22 cellular contexts compared by ENCODE assay signal in the genomic region with DNA sequence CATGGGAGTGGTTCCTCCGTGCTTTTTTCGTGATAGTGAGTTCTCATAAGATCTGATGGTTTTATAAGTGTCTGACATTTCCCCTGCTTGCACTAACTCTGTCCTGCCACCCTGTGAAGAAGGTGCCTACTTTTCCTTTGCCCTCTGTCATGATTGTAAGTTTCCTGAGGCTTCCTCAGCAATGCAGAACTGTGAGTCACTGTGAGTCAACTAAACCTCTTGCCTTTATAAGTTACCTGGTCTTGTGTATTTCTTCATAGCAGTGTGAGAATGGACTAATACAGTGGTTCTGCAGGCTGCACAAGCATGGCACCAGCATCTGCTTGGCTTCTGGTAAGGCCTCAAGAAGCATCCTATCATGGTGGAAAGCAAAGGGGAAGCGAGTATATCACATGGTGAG.
DNase-seq lines count a peak whose midpoint lies in the region; ATAC-seq and TF ChIP-seq lines count a peak whose summit lies in the region.
"Had no signal": no experiment of that assay in that cellular context is flagged by ENCODE, and none has a peak within 500 bp of the region (broad histone marks: within the 10 kb centered on the region; RNA-seq: fewer than 3 reads in every experiment).

No MANE protein-coding gene starts in this region.

- H3K79me2 ChIP-seq in mammary epithelial cell (ENCODE audit: insufficient read depth, low read length) = no peaks in the 10 kb centered on the region

- no peaks in the 10 kb centered on the region for H3K4me1 ChIP-seq in breast epithelium
- H3K4me1 ChIP-seq in mammary epithelial cell (ENCODE audit: insufficient read depth, low read length) = no peaks in the 10 kb centered on the region
- H3K4me1 ChIP-seq: BLaER1, Caco-2, HAP-1 had no signal

- no TSS peak for BruUV-seq in MCF 10A (replicated peaks; lab: Mats Ljungman, UMichigan)
- no TSS peak for BruUV-seq in mammary epithelial cell (replicated peaks; lab: Mats Ljungman, UMichigan)

- H3K9me3 ChIP-seq in breast epithelium (no peaks in the 10 kb centered on the region), mammary epithelial cell (replicated peaks; ENCODE audit: insufficient read depth, low read length) (peaks cover 7% of the 10 kb centered on the region)
- H3K9me3 ChIP-seq: Caco-2, HAP-1 had no signal

- H3K4me3 ChIP-seq in breast epithelium (no peak overlapping the region), mammary epithelial cell (replicated peaks in 1 of 3; ENCODE audit: insufficient read depth in 1 of 3, low read depth in 2 of 3, low read length in 3 of 3) (no peak overlapping the region), kidney epithelial cell (ENCODE audit: low read depth, low read length) (no peak overlapping the region), lower leg skin (ENCODE audit: low read depth, poor library complexity, severe bottlenecking) (no peak overlapping the region)
- H3K4me3 ChIP-seq: BLaER1, GM12878, HAP-1 had no signal

- H2AFZ ChIP-seq in mammary epithelial cell (ENCODE audit: low read depth, low read length) = no peak overlapping the region

- H3K9me3 Mint-ChIP-seq in MCF 10A (ENCODE audit: unreplicated experiment) = peaks cover 21% of the 10 kb centered on the region

- H3K27me3 ChIP-seq in breast epithelium = no peaks in the 10 kb centered on the region
- H3K27me3 ChIP-seq in mammary epithelial cell (ENCODE audit: insufficient read depth, low read length) = peaks cover 2% of the 10 kb centered on the region
- no peaks in the 10 kb centered on the region for H3K27me3 ChIP-seq in kidney epithelial cell (ENCODE audit: control insufficient read depth, insufficient read depth, low read length)
- H3K27me3 ChIP-seq: BLaER1 had no signal

- WGBS in mammary epithelial cell (ENCODE audit: low coverage, missing lambda C conversion rate) = 17% methylated on average over 3 of the region's 3 CpGs
- 60 to 70% methylated on average over 3 of the region's 3 CpGs for WGBS in lower leg skin, 2 donors

- H3K36me3 ChIP-seq in breast epithelium (no peaks in the 10 kb centered on the region), mammary epithelial cell (ENCODE audit: insufficient read depth, low read length) (no peaks in the 10 kb centered on the region), kidney epithelial cell (ENCODE audit: control insufficient read depth, insufficient read depth, low read length) (no peaks in the 10 kb centered on the region)
- H3K36me3 ChIP-seq: BLaER1, HAP-1 had no signal

- no peak overlapping the region for H3K27ac Mint-ChIP-seq in MCF 10A (ENCODE audit: low read depth, unreplicated experiment)
- H3K27ac Mint-ChIP-seq: B cell; CD4-positive, CD25-positive, alpha-beta regulatory T cell; CD8-positive, alpha-beta T cell; HFFc6 had no signal

- ATAC-seq in HG02870 (IDR thresholded peaks at IDR 0.05; ENCODE audit: unreplicated experiment) = no peak
- ATAC-seq: CD8-positive, alpha-beta T cell; GM12878 had no signal

- no peaks in the 10 kb centered on the region for H3K4me1 Mint-ChIP-seq in MCF 10A (ENCODE audit: insufficient read depth, unreplicated experiment)
- H3K4me1 Mint-ChIP-seq: B cell; CD4-positive, CD25-positive, alpha-beta regulatory T cell had no signal

- in situ Hi-C loops in mammary epithelial cell (cut with MboI; ENCODE audit: low sequenced_read_pairs in 2 of 2) = no loop called here

- DNase-seq in MCF 10A (ENCODE audit: unreplicated experiment) (peak; percentile 22), breast epithelium (ENCODE audit: low spot score in 2 of 2) (no peak), mammary epithelial cell (peak; percentile 15), kidney epithelial cell (ENCODE audit: low read depth) (peak; percentile 21), medulla oblongata (ENCODE audit: extremely low spot score) (no peak), mucosa of gallbladder (ENCODE audit: low spot score) (no peak), lower leg skin (ENCODE audit: low spot score in 2 of 2) (no peak)
- DNase-seq: Caco-2; CD4-positive, CD25-positive, alpha-beta regulatory T cell; CD8-positive, alpha-beta T cell; DMS153; DND-41; GDM1; GOT3; HFFc6 had no signal

- no peak for TF ChIP-seq POLR2A in breast epithelium (IDR thresholded peaks at IDR 0.05)
- no peak for TF ChIP-seq POLR2A in lower leg skin (IDR thresholded peaks at IDR 0.05)

- intact Hi-C loops in MCF 10A (cut with micrococcal nuclease) (no loop called here), breast epithelium (cut with DNase I; ENCODE audit: low total_unique reads) (no loop called here), mammary epithelial cell (cut with micrococcal nuclease) (no loop called here), lower leg skin (cut with DNase I; ENCODE audit: low total_unique reads) (no loop called here)

- H3K27ac ChIP-seq in breast epithelium (no peak overlapping the region), mammary epithelial cell (ENCODE audit: insufficient read depth, low read depth, low read length) (no peak overlapping the region)
- H3K27ac ChIP-seq: 22Rv1, BLaER1, C4-2B had no signal

- no peak overlapping the region for H3K4me2 ChIP-seq in mammary epithelial cell (ENCODE audit: insufficient read depth, low read depth, low read length)
- H3K4me2 ChIP-seq: BLaER1 had no signal

- H3K36me3 Mint-ChIP-seq in MCF 10A (ENCODE audit: insufficient read depth, unreplicated experiment) = no peaks in the 10 kb centered on the region
- H3K36me3 Mint-ChIP-seq: CD8-positive, alpha-beta T cell had no signal

- POLR2A ChIA-PET in MCF 10A (lab: Yijun Ruan, JAX) = no interaction called here

- TF ChIP-seq CTCF in MCF 10A (IDR thresholded peaks at IDR 0.05; ENCODE audit: unreplicated experiment) (no peak), breast epithelium (IDR thresholded peaks at IDR 0.05) (no peak), mammary epithelial cell (conservative IDR thresholded peaks at IDR 0.05 in 1 of 2, IDR thresholded peaks at IDR 0.05 in 1 of 2; ENCODE audit: extremely low read depth in 1 of 2, insufficient read depth in 1 of 2, low read depth in 1 of 2, low read length in 2 of 2) (no peak), kidney epithelial cell (IDR thresholded peaks at IDR 0.05; ENCODE audit: insufficient read depth, low read length, poor library complexity, severe bottlenecking) (no peak), lower leg skin (IDR thresholded peaks at IDR 0.05) (no peak)

- H4K20me1 ChIP-seq in mammary epithelial cell (ENCODE audit: insufficient read depth, low read length) = no peaks in the 10 kb centered on the region
- H4K20me1 ChIP-seq: BLaER1 had no signal

- H3K27me3 Mint-ChIP-seq in MCF 10A (ENCODE audit: insufficient read depth, unreplicated experiment) = no peaks in the 10 kb centered on the region
- H3K27me3 Mint-ChIP-seq: B cell had no signal

- dilution Hi-C loops in mammary epithelial cell (cut with HindIII; ENCODE audit: low sequenced_read_pairs) = no loop called here

- CTCF ChIA-PET in MCF 10A (lab: Yijun Ruan, JAX) = interaction anchor here (0.7 kb wide), 1 partner anchor 130 kb away, joined by 3 read pairs; no protein-coding TSS in a partner anchor
- CTCF ChIA-PET in mammary epithelial cell (lab: Charles Lee; ENCODE audit: low non-redundant PET) = no interaction called here

- no peak overlapping the region for H3K4me3 Mint-ChIP-seq in MCF 10A (ENCODE audit: unreplicated experiment)
- H3K4me3 Mint-ChIP-seq: B cell; CD4-positive, CD25-positive, alpha-beta regulatory T cell; CD8-positive, alpha-beta T cell; HFFc6 had no signal

- H3K9ac ChIP-seq in mammary epithelial cell (ENCODE audit: insufficient read depth, low read length) = no peak overlapping the region
- H3K9ac ChIP-seq: BLaER1 had no signal

Comparison
In these comparisons a context has a peak if more than half of its experiments do, and no peak if none do; other contexts are left out.
1. DNase-seq: peak in MCF 10A (single experiment), mammary epithelial cell (single experiment) and kidney epithelial cell (single experiment); none in breast epithelium (0 of 2), medulla oblongata (single experiment), mucosa of gallbladder (single experiment) and lower leg skin (0 of 2).